In the genomic region with DNA sequence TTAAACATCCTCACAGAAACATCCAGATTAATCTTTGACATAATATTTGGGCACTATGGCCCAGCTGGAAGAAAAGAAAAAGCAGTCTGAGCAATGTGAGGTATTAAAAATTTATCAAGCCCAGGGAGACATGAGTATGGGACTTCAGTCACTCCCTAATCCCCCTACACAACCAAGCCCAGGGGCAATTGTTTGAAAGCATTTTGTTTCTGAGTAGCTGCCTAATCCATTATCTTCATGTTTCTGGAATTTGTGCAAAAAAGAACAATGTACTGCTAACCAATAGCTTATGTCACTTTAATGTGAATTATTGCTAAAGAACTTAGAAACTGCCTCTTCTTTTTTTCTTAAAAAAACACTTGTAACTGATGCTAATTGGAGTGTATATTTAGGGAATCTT, we compare ENCODE assay signal across 30 cellular contexts.
"Had no signal": no experiment of that assay in that cellular context is flagged by ENCODE, and none has a peak within 500 bp of the region (broad histone marks: within the 10 kb centered on the region; RNA-seq: fewer than 3 reads in every experiment).

No MANE protein-coding gene starts in this region.

- H3K27me3 ChIP-seq: adrenal gland, body of pancreas, brain microvascular endothelial cell had no signal

- H3K36me3 ChIP-seq: adrenal gland, brain microvascular endothelial cell, breast epithelium had no signal

- H3K9me3 ChIP-seq: adrenal gland, body of pancreas had no signal

- H3K4me3 ChIP-seq: adrenal gland, body of pancreas, breast epithelium had no signal

- DNase-seq: activated B cell treated with CpG ODN at 0.5 μM for 24 hours; activated CD4-positive, alpha-beta memory T cell treated with anti-CD3 and anti-CD28 coated beads for 36 hours; activated CD4-positive, alpha-beta T cell treated with anti-CD3 and anti-CD28 coated beads for 4 hours; activated CD4-positive, alpha-beta T cell treated with anti-CD3 and anti-CD28 coated beads, Interleukin-2, amount 10 ng/mL, durations not matched to agents 24 days and 14 days; activated CD4-positive, alpha-beta T cell treated with anti-CD3 and anti-CD28 coated beads, Interleukin-2, amount 50 U/mL, for 1 hour; activated CD4-positive, alpha-beta T cell treated with anti-CD3 and anti-CD28 coated beads, Interleukin-2, amount 50 U/mL, for 4 hours; activated CD4-positive, CD25-positive, alpha-beta regulatory T cell treated with anti-CD3 and anti-CD28 coated beads, Interleukin-2, amount 50 U/mL, for 72 hours; activated CD8-positive, alpha-beta memory T cell treated with anti-CD3 and anti-CD28 coated beads, Interleukin-2, amount 50 U/mL, for 4 hours; activated CD8-positive, alpha-beta T cell treated with anti-CD3 and anti-CD28 coated beads for 36 hours; activated effector memory CD4-positive, alpha-beta T cell treated with anti-CD3 and anti-CD28 coated beads, Interleukin-2, amount 50 U/mL, for 16 hours; activated gamma-delta T cell treated with Interleukin-2 at 50 U/mL for 16 hours; activated naive CD4-positive, alpha-beta T cell; activated naive CD4-positive, alpha-beta T cell treated with anti-CD3 and anti-CD28 coated beads for 36 hours; activated naive CD4-positive, alpha-beta T cell treated with anti-CD3 and anti-CD28 coated beads, Interleukin-2, amount 50 U/mL, for 16 hours; activated naive CD8-positive, alpha-beta T cell treated with anti-CD3 and anti-CD28 coated beads for 36 hours; activated T-cell treated with anti-CD3 and anti-CD28 coated beads for 4 hours; activated T-cell treated with anti-CD3 and anti-CD28 coated beads, Interleukin-2, amount 50 U/mL, for 1 hour; activated T-cell treated with anti-CD3 and anti-CD28 coated beads, Interleukin-2, amount 50 U/mL, for 4 hours; activated T-cell treated with anti-CD3 and anti-CD28 coated beads, Interleukin-2, amount 50 U/mL, for 72 hours; adrenal gland; amniotic stem cell; aorta; body of pancreas; brain microvascular endothelial cell; central memory CD4-positive, alpha-beta T cell; T-helper 17 cell had no signal

- H3K4me1 ChIP-seq: adrenal gland, body of pancreas, breast epithelium had no signal

- ATAC-seq: activated CD8-positive, alpha-beta T cell treated with anti-CD3 and anti-CD28 coated beads for 36 hours; activated naive CD4-positive, alpha-beta T cell treated with anti-CD3 and anti-CD28 coated beads, Interleukin-2, amount 50 U/mL, for 72 hours; activated T-cell treated with anti-CD3 and anti-CD28 coated beads, Interleukin-2, amount 50 U/mL, for 4 hours; activated T-cell treated with anti-CD3 and anti-CD28 coated beads, Interleukin-2, amount 50 U/mL, for 72 hours; activated T-helper 17 cell treated with anti-CD3 and anti-CD28 coated beads, Interleukin-2, amount 50 U/mL, for 72 hours; body of pancreas; T-helper 17 cell had no signal

- H3K27ac ChIP-seq: adrenal gland, body of pancreas, brain microvascular endothelial cell, breast epithelium, VCaP had no signal
